In genomic region chr2:45935791-45936622, GRCh38 we compare ENCODE assay signal across 1 cellular context.
TF ChIP-seq lines count a peak whose summit lies in the region.

No MANE protein-coding gene starts in this region.

TF ChIP-seq in SK-N-SH, 30 proteins besides CTCF, POLR2A, EP300 and RAD21 (continued from another document):
- TF ChIP-seq PBX3 (IDR thresholded peaks at IDR 0.05) (peak; percentile 66), USF1 (IDR thresholded peaks at IDR 0.05; ENCODE audit: borderline replicate concordance, low read depth) (peak; percentile 86; the same call in 1 of the 2 replicates), ELF1 (IDR thresholded peaks at IDR 0.05) (0 out of 2 replicates have a peak, but pooled peaks have one; percentile 5), USF2 (IDR thresholded peaks at IDR 0.05; ENCODE audit: borderline replicate concordance, low read depth, low read length) (no peak), SMC3 (IDR thresholded peaks at IDR 0.05; ENCODE audit: low read depth, low read length) (peak; percentile 99), YY1 (IDR thresholded peaks at IDR 0.05; ENCODE audit: low read depth) (no peak), CHD2 (IDR thresholded peaks at IDR 0.05; ENCODE audit: low read length, partially characterized antibody) (no peak), MXI1 (IDR thresholded peaks at IDR 0.05; ENCODE audit: low read depth, low read length) (peak; percentile 68), FOXM1 (IDR thresholded peaks at IDR 0.05; ENCODE audit: low read depth) (0 out of 2 replicates have a peak, but pooled peaks have one; percentile 21)
